In genomic region chr3:47989981-47990440, GRCh38 we compare ENCODE assay signal across 8 cellular contexts. TPM values are rescaled to one million over a fixed set of nuclear protein-coding genes. Genes with fewer than 3 reads are reported as not detected.
DNase-seq lines count a peak whose midpoint lies in the region; ATAC-seq and TF ChIP-seq lines count a peak whose summit lies in the region.

No MANE protein-coding gene starts in this region.

- H3K27me3 Mint-ChIP-seq in naive B cell, result no peaks in the 10 kb centered on the region

- H3K4me1 Mint-ChIP-seq in naive B cell, result peaks cover 9 to 13% (median 10%) of the 10 kb centered on the region in 3 donors

- peak; percentile 80 to 91 for ATAC-seq in naive B cell (ENCODE audit: low read depth in 2 of 2)
- no peak for ATAC-seq in HG03521 (IDR thresholded peaks at IDR 0.05; ENCODE audit: unreplicated experiment)

- no peaks in the 10 kb centered on the region for H3K9me3 Mint-ChIP-seq in naive B cell

- DNase-seq in ELR (ENCODE audit: low read depth) (peak; percentile 92), HuH-7 (ENCODE audit: low spot score) (peak; percentile 67), OCI-M2 (lab: John Stamatoyannopoulos, UW; ENCODE audit: unreplicated experiment) (peak; percentile 20), activated T-cell treated with anti-CD3 and anti-CD28 coated beads for 1 hour (ENCODE audit: low read depth) (peak; percentile 56), erythroblast (lab: John Stamatoyannopoulos, UW) (peak; percentile 85 to 92), naive B cell (peak; percentile 64)
- peak; percentile 31 for DNase-seq in stimulated activated CD8-positive, alpha-beta memory T cell treated with anti-CD3 and anti-CD28 coated beads, Interleukin-7, amount 100 ng/mL, for 24 hours (ENCODE audit: low read depth)

- H3K27ac Mint-ChIP-seq in naive B cell, result peak overlapping the region in 3 of 6 donors; percentile 54 to 69 (median 69)

- H3K36me3 Mint-ChIP-seq in naive B cell, result no peaks in the 10 kb centered on the region

- no peak overlapping the region for H3K4me3 Mint-ChIP-seq in naive B cell

- TF ChIP-seq POLR2A in erythroblast (IDR thresholded peaks at IDR 0.05; ENCODE audit: low read length), result no peak

RNA-seq across cellular contexts. Expression of gene MAP4, which starts 26.2 kb away (rescaled TPM):
- 10 to 100 TPM in 5 of 6 donors, 1 to 10 TPM in 1; 2.5 to 43.6 (median 28.7) TPM for polyA plus RNA-seq in naive B cell (ENCODE audit: low read depth in 6 of 6)

Comparison
In these comparisons a context has a peak if more than half of its experiments do, and no peak if none do; other contexts are left out.
1. DNase-seq: peak in every context shown above with its lines; median percentile 92 in ELR; 88 in erythroblast; 67 in HuH-7; 64 in naive B cell; 56 in activated T-cell treated with anti-CD3 and anti-CD28 coated beads for 1 hour; 31 in stimulated activated CD8-positive, alpha-beta memory T cell treated with anti-CD3 and anti-CD28 coated beads, Interleukin-7, amount 100 ng/mL, for 24 hours; 20 in OCI-M2.